Comparison of ENCODE assay signal across 8 cellular contexts in genomic region chr7:130277763-130278643, GRCh38. TPM values are rescaled to one million over a fixed set of nuclear protein-coding genes. Genes with fewer than 3 reads are reported as not detected.
DNase-seq lines count a peak whose midpoint lies in the region; ATAC-seq and TF ChIP-seq lines count a peak whose summit lies in the region.

No MANE protein-coding gene starts in this region.

- no peak overlapping the region for H3K4me3 ChIP-seq in mammary epithelial cell (replicated peaks in 1 of 3; ENCODE audit: insufficient read depth in 1 of 3, low read depth in 2 of 3, low read length in 3 of 3)
- no peak overlapping the region for H3K4me3 ChIP-seq in RWPE2 (ENCODE audit: severe bottlenecking)
- no peak overlapping the region for H3K4me3 ChIP-seq in fibroblast of lung (replicated peaks in 1 of 4; ENCODE audit: control extremely low read depth in 1 of 4, insufficient read depth in 1 of 4, low read depth in 3 of 4, low read length in 4 of 4)
- H3K4me3 ChIP-seq in MG63, result no peak overlapping the region

- H3K27ac ChIP-seq in mammary epithelial cell (ENCODE audit: insufficient read depth, low read depth, low read length) (no peak overlapping the region), RWPE2 (ENCODE audit: poor library complexity, severe bottlenecking) (peak overlapping the region; percentile 98), fibroblast of lung (ENCODE audit: insufficient read depth, low read length) (no peak overlapping the region)

- POLR2A ChIA-PET in MCF 10A (lab: Yijun Ruan, JAX), result interaction anchor here (0.7 to 3.9 kb wide), 5 partner anchors 10 to 163 kb away, joined by 3 to 40 read pairs (median 5); partner anchors contain the start of genes CEP41 and CPA4

- intact Hi-C loops in MCF 10A (cut with micrococcal nuclease), result no loop called here
- intact Hi-C loops in mammary epithelial cell (cut with micrococcal nuclease), result loop anchor here (1.0 to 10.0 kb wide), 3 partner anchors 71 to 283 kb away; partner anchors contain the start of genes SSMEM1 and TMEM209

- H3K4me1 ChIP-seq in mammary epithelial cell (ENCODE audit: insufficient read depth, low read length), result peaks cover 76% of the 10 kb centered on the region
- H3K4me1 ChIP-seq in RWPE2 (ENCODE audit: insufficient read depth, poor library complexity, severe bottlenecking), result peaks cover 65% of the 10 kb centered on the region
- peaks cover 17% of the 10 kb centered on the region for H3K4me1 ChIP-seq in fibroblast of lung (ENCODE audit: control insufficient read depth, extremely low read depth, insufficient read depth, low read length)

- H3K4me2 ChIP-seq in mammary epithelial cell (ENCODE audit: insufficient read depth, low read depth, low read length), result no peak overlapping the region
- H3K4me2 ChIP-seq in fibroblast of lung (ENCODE audit: extremely low read depth, insufficient read depth, low read length), result peak overlapping the region; percentile 46

- 87% methylated on average over 15 of the region's 15 CpGs for WGBS in mammary epithelial cell (ENCODE audit: low coverage, missing lambda C conversion rate)

- in situ Hi-C loops in mammary epithelial cell (cut with MboI; ENCODE audit: low sequenced_read_pairs in 2 of 2), result no loop called here

- H3K9me3 Mint-ChIP-seq in MCF 10A (ENCODE audit: unreplicated experiment), result no peaks in the 10 kb centered on the region

- dilution Hi-C loops in mammary epithelial cell (cut with HindIII; ENCODE audit: low sequenced_read_pairs), result no loop called here

- H3K4me1 Mint-ChIP-seq in MCF 10A (ENCODE audit: insufficient read depth, unreplicated experiment), result peaks cover 52% of the 10 kb centered on the region

- no TSS peak for BruUV-seq in MCF 10A (replicated peaks; lab: Mats Ljungman, UMichigan)
- BruUV-seq in mammary epithelial cell (replicated peaks; lab: Mats Ljungman, UMichigan), result no TSS peak

- H3K36me3 Mint-ChIP-seq in MCF 10A (ENCODE audit: insufficient read depth, unreplicated experiment), result peaks cover 6% of the 10 kb centered on the region

- H3K27me3 ChIP-seq in mammary epithelial cell (ENCODE audit: insufficient read depth, low read length) (no peaks in the 10 kb centered on the region), RWPE2 (ENCODE audit: insufficient read depth, poor library complexity, severe bottlenecking) (no peaks in the 10 kb centered on the region), fibroblast of lung (ENCODE audit: control insufficient read depth, insufficient read depth, low read length) (no peaks in the 10 kb centered on the region), MG63 (no peaks in the 10 kb centered on the region)

- H3K27ac Mint-ChIP-seq in MCF 10A (ENCODE audit: low read depth, unreplicated experiment), result no peak overlapping the region

- no peak overlapping the region for H3K9ac ChIP-seq in mammary epithelial cell (ENCODE audit: insufficient read depth, low read length)
- H3K9ac ChIP-seq in fibroblast of lung (ENCODE audit: insufficient read depth, low read length), result no peak overlapping the region

- no peak overlapping the region for H2AFZ ChIP-seq in mammary epithelial cell (ENCODE audit: low read depth, low read length)
- no peak overlapping the region for H2AFZ ChIP-seq in fibroblast of lung (ENCODE audit: low read length)

- H3K27me3 Mint-ChIP-seq in MCF 10A (ENCODE audit: insufficient read depth, unreplicated experiment), result no peaks in the 10 kb centered on the region

- CTCF ChIA-PET in MCF 10A (lab: Yijun Ruan, JAX) (interaction anchor here (0.6 to 0.9 kb wide), 4 partner anchors 25 to 650 kb away, joined by 3 read pairs; no protein-coding TSS in a partner anchor), mammary epithelial cell (lab: Charles Lee; ENCODE audit: low non-redundant PET) (no interaction called here)

- peak; percentile 55 for DNase-seq in MCF 10A (ENCODE audit: unreplicated experiment)
- no peak for DNase-seq in mammary epithelial cell
- no peak for DNase-seq in RWPE2 (ENCODE audit: low spot score)
- peak; percentile 70 to 88 for DNase-seq in fibroblast of lung (ENCODE audit: low read depth in 2 of 2)
- DNase-seq in nucleus accumbens (lab: John Stamatoyannopoulos, UW), result peak in 44 of 56 donors; percentile 6 to 76 (median 46)
- no peak for DNase-seq in MG63

- no peaks in the 10 kb centered on the region for H3K9me3 ChIP-seq in mammary epithelial cell (replicated peaks; ENCODE audit: insufficient read depth, low read length)
- no peaks in the 10 kb centered on the region for H3K9me3 ChIP-seq in RWPE2 (ENCODE audit: severe bottlenecking)
- H3K9me3 ChIP-seq in fibroblast of lung (ENCODE audit: control insufficient read depth, insufficient read depth, low read depth, low read length), result no peaks in the 10 kb centered on the region
- no peaks in the 10 kb centered on the region for H3K9me3 ChIP-seq in MG63

- TF ChIP-seq CTCF in MCF 10A (IDR thresholded peaks at IDR 0.05; ENCODE audit: unreplicated experiment), result no peak
- TF ChIP-seq CTCF in mammary epithelial cell (conservative IDR thresholded peaks at IDR 0.05 in 1 of 2, IDR thresholded peaks at IDR 0.05 in 1 of 2; ENCODE audit: extremely low read depth in 1 of 2, insufficient read depth in 1 of 2, low read depth in 1 of 2, low read length in 2 of 2), result peak in 1 of 2 donors; percentile 17
- TF ChIP-seq CTCF in RWPE2 (IDR thresholded peaks at IDR 0.05; ENCODE audit: poor library complexity, severe bottlenecking), result peak; percentile 42
- peak; percentile 61 to 69 for TF ChIP-seq CTCF in fibroblast of lung (conservative IDR thresholded peaks at IDR 0.05 in 1 of 2, IDR thresholded peaks at IDR 0.05 in 1 of 2; ENCODE audit: low read depth in 1 of 2, low read length in 2 of 2)

- ATAC-seq in RWPE2 (ENCODE audit: low read depth) (no peak), GM18858 (IDR thresholded peaks at IDR 0.05; ENCODE audit: unreplicated experiment) (no peak), esophagus mucosa (no peak)

- H4K20me1 ChIP-seq in mammary epithelial cell (ENCODE audit: insufficient read depth, low read length) (no peaks in the 10 kb centered on the region), fibroblast of lung (ENCODE audit: control insufficient read depth, extremely low read depth, insufficient read depth, low read length) (no peaks in the 10 kb centered on the region)

- no peaks in the 10 kb centered on the region for H3K36me3 ChIP-seq in mammary epithelial cell (ENCODE audit: insufficient read depth, low read length)
- no peaks in the 10 kb centered on the region for H3K36me3 ChIP-seq in RWPE2 (ENCODE audit: low read depth)
- no peaks in the 10 kb centered on the region for H3K36me3 ChIP-seq in fibroblast of lung (ENCODE audit: control insufficient read depth, insufficient read depth, low read length)
- no peaks in the 10 kb centered on the region for H3K36me3 ChIP-seq in MG63

- H3K79me2 ChIP-seq in mammary epithelial cell (ENCODE audit: insufficient read depth, low read length), result no peaks in the 10 kb centered on the region
- no peaks in the 10 kb centered on the region for H3K79me2 ChIP-seq in fibroblast of lung (ENCODE audit: control insufficient read depth, insufficient read depth, low read length)

- no peak overlapping the region for H3K4me3 Mint-ChIP-seq in MCF 10A (ENCODE audit: unreplicated experiment)

RNA-seq across cellular contexts. Expression of gene CPA2, which starts 11.3 kb away (rescaled TPM):
- total RNA-seq in MCF 10A (2022), result not detected in 2 replicates
- under 1 TPM; 0.17 to 0.38 TPM for total RNA-seq in mammary epithelial cell
- 0.33 TPM for polyA plus RNA-seq in mammary epithelial cell
- not detected for polyA minus RNA-seq in mammary epithelial cell
- total RNA-seq in fibroblast of lung, result under 0.01 TPM in 1 of 2 replicates, not detected in the other
- polyA plus RNA-seq in fibroblast of lung, result 0.06 TPM in 1 of 2 replicates, not detected in the other
- 0.15 TPM in 1 of 2 replicates, not detected in the other for polyA plus RNA-seq in fibroblast of lung (2012)
- polyA minus RNA-seq in fibroblast of lung (ENCODE audit: low replicate concordance), result not detected in 2 replicates
- total RNA-seq in MG63 (2014; rRNA removed; shearing (Covaris generic); ENCODE audit: low replicate concordance), result 1.0 and 1.6 TPM in 2 replicates
- not detected for total RNA-seq in esophagus mucosa

RNA-seq across cellular contexts. Expression of gene CPA4, which starts 15.0 kb away (rescaled TPM):
- 1.8 and 4.3 TPM in 2 replicates for total RNA-seq in MCF 10A (2022)
- 100 to 1,000 TPM; 168 to 495 TPM for total RNA-seq in mammary epithelial cell
- polyA plus RNA-seq in mammary epithelial cell, result 90.0 TPM
- polyA minus RNA-seq in mammary epithelial cell, result 92.4 TPM
- 6.4 and 20.0 TPM in 2 replicates for total RNA-seq in fibroblast of lung
- polyA plus RNA-seq in fibroblast of lung, result 31.5 and 48.3 TPM in 2 replicates
- polyA plus RNA-seq in fibroblast of lung (2012), result 18.7 and 31.0 TPM in 2 replicates
- polyA minus RNA-seq in fibroblast of lung (ENCODE audit: low replicate concordance), result 37.6 and 39.8 TPM in 2 replicates
- total RNA-seq in MG63 (2014; rRNA removed; shearing (Covaris generic); ENCODE audit: low replicate concordance), result 238 and 337 TPM in 2 replicates
- total RNA-seq in esophagus mucosa, result 9.4 TPM

Comparison
In these comparisons a context has a peak if more than half of its experiments do, and no peak if none do; other contexts are left out.
1. DNase-seq: peak in MCF 10A (single experiment), fibroblast of lung (2 of 2) and nucleus accumbens (44 of 56); none in mammary epithelial cell (single experiment), RWPE2 (single experiment) and MG63 (single experiment).